Comparison of ENCODE assay signal across 18 cellular contexts in genomic region chr9:137157618-137158502, GRCh38. TPM values are rescaled to one million over a fixed set of nuclear protein-coding genes. Genes with fewer than 3 reads are reported as not detected.
DNase-seq lines count a peak whose midpoint lies in the region; ATAC-seq, FAIRE-seq and TF ChIP-seq lines count a peak whose summit lies in the region.
"Had no signal": no experiment of that assay in that cellular context is flagged by ENCODE, and none has a peak within 500 bp of the region (broad histone marks: within the 10 kb centered on the region; RNA-seq: fewer than 3 reads in every experiment).

No MANE protein-coding gene starts in this region.

- peak; percentile 13; the same call in 1 of the 2 replicates for TF ChIP-seq EP300 in K562 (IDR thresholded peaks at IDR 0.05; ENCODE audit: low read length)

- no peaks in the 10 kb centered on the region; the same call in 1 of the 2 replicates for H3K9me3 ChIP-seq in K562 (replicated peaks; ENCODE audit: control insufficient read depth, insufficient read depth, low read depth, low read length)
- H3K9me3 ChIP-seq: adrenal gland, SJSA1 had no signal

- intact Hi-C loops in K562 (cut with micrococcal nuclease) = no loop called here

- H4K20me1 ChIP-seq in K562 (replicated peaks; ENCODE audit: control insufficient read depth, insufficient read depth, low read length) = 0 out of 2 replicates have a peak, but pooled peaks cover 8% of the 10 kb centered on the region

- H3K27ac ChIP-seq in K562 (ENCODE audit: extremely low read depth, low read depth, low read length) = no peak overlapping the region; the same call in 2 of the 3 replicates
- H3K27ac ChIP-seq: adrenal gland, SJSA1 had no signal

- DNase-seq in NCI-H82 (lab: John Stamatoyannopoulos, UW) (peak; percentile 48), NCI-H82 treated with DMSO at 0.1 percent for 48 hours (lab: John Stamatoyannopoulos, UW; ENCODE audit: unreplicated experiment) (no peak), K562 (ENCODE audit: extremely low read depth in 1 of 4, low spot score in 3 of 4) (peak in 3 of 4 experiments; percentile 47 to 62 (median 54)), urothelium cell line (ENCODE audit: low spot score) (no peak), NOMO-1 (lab: John Stamatoyannopoulos, UW; ENCODE audit: unreplicated experiment in 2 of 2) (no peak)
- DNase-seq: adrenal gland, COR-L47, NCI-H1417 treated with DMSO at 0.1 percent for 48 hours, NCI-H226 had no signal

- TF ChIP-seq CTCF in K562 (IDR thresholded peaks at IDR 0.05 in 2 of 3, conservative IDR thresholded peaks at IDR 0.05 in 1 of 3; ENCODE audit: insufficient read depth in 2 of 3, low read depth in 1 of 3, low read length in 3 of 3) = no peak

- H3K36me3 ChIP-seq in K562 (ENCODE audit: control insufficient read depth, insufficient read depth, low read length) = no peaks in the 10 kb centered on the region
- H3K36me3 ChIP-seq: adrenal gland, SJSA1 had no signal

- no TSS peak for BruUV-seq in K562 (replicated peaks; lab: Mats Ljungman, UMichigan)

- CTCF ChIA-PET in K562 (lab: Yijun Ruan, JAX; ENCODE audit: low intra/inter-chr PET ratio) = no interaction called here

- peaks cover 18 to 69% of the 10 kb centered on the region in 2 experiments; a peak in 4 of 5 replicates for H3K4me1 ChIP-seq in K562 (replicated peaks in 1 of 2; ENCODE audit: control insufficient read depth in 2 of 2, insufficient read depth in 2 of 2, low read length in 2 of 2)

- TF ChIP-seq RAD21 in K562 (CRISPR knock-in tag; conservative IDR thresholded peaks at IDR 0.05 in 1 of 2, IDR thresholded peaks at IDR 0.05 in 1 of 2) = no peak

- ATAC-seq in K562 (peak; percentile 13; the same call in 2 of the 3 replicates), GM21528 (IDR thresholded peaks at IDR 0.05; ENCODE audit: low FRiP score, unreplicated experiment) (no peak)

- H3K9ac ChIP-seq in K562 (ENCODE audit: insufficient read depth in 1 of 2, low read depth in 2 of 2, low read length in 2 of 2) = peak overlapping the region in 1 of 2 experiments; percentile 57; a peak in 2 of 4 replicates

- no peak overlapping the region for H3K4me3 ChIP-seq in K562
- H3K4me3 ChIP-seq: adrenal gland, SJSA1 had no signal

- POLR2A ChIA-PET in K562 (lab: Yijun Ruan, JAX) = interaction anchor here (0.7 to 1.4 kb wide), 4 partner anchors 8 to 83 kb away, joined by 3 to 5 read pairs (median 3); partner anchors contain the start of gene TUBB4B

- FAIRE-seq in K562 (lab: Jason Lieb, UNC) = peak; percentile 85
- FAIRE-seq in urothelium cell line (lab: Jason Lieb, UNC) = peak; percentile 76
- FAIRE-seq: G401.6, islet of Langerhans, TTC549 had no signal

- 15% methylated on average over 23 of the region's 24 CpGs for WGBS in K562 (ENCODE audit: insufficient coverage, low coverage, missing lambda C conversion rate)

- no peaks in the 10 kb centered on the region for H3K9me1 ChIP-seq in K562 (ENCODE audit: control insufficient read depth, insufficient read depth, low read length)

- peak overlapping the region; percentile 58; the same call in 1 of the 2 replicates for H3K4me2 ChIP-seq in K562 (ENCODE audit: insufficient read depth, low read length)

- TF ChIP-seq POLR2A in K562 (conservative IDR thresholded peaks at IDR 0.05) = no peak

- peak overlapping the region; percentile 49 for H2AFZ ChIP-seq in K562 (ENCODE audit: low read depth, low read length)

- H3K79me2 ChIP-seq in K562 (ENCODE audit: control insufficient read depth, insufficient read depth, low read length) = no peaks in the 10 kb centered on the region

- no peaks in the 10 kb centered on the region; a peak in 1 of 5 replicates for H3K27me3 ChIP-seq in K562 (ENCODE audit: control insufficient read depth in 2 of 2, insufficient read depth in 2 of 2, low read length in 2 of 2)

- in situ Hi-C loops in K562 (cut with MboI) = no loop called here

RNA-seq across cellular contexts. Expression of gene LRRC26, which starts 12.0 kb away (rescaled TPM):
- total RNA-seq in K562 (2011; cell fraction: chromatin; rRNA removed; ENCODE audit: low replicate concordance) = not detected in 2 replicates
- not detected in 2 replicates for total RNA-seq in K562 (2011; cell fraction: nucleolus; rRNA removed)
- not detected in 2 replicates for total RNA-seq in K562 (2011; cell fraction: nucleoplasm; rRNA removed)
- total RNA-seq in K562 (2014; rRNA removed) (not detected in 2 replicates), K562 (2014; rRNA removed; fragmentation: Illumina TruSeq; extraction: Trizol) (not detected in 2 replicates), K562 (2015; rRNA removed; fragmentation: Illumina TruSeq; extraction: Trizol) (not detected in 2 replicates), K562 (2021) (not detected in 2 replicates)
- polyA plus RNA-seq in K562 (2011; rRNA removed) (not detected in 2 replicates), K562 (2014; fragmentation: Illumina TruSeq; extraction: Trizol) (not detected in 2 replicates), K562 (2014; fragmentation: Nextera tagmentation; extraction: Ambion mirVana) (not detected), K562 (2014; rRNA removed) (not detected in 2 replicates)
- polyA plus RNA-seq in K562 (2011; cell fraction: cytosol; rRNA removed) = 0.06 TPM in 1 of 2 replicates, not detected in the other
- not detected in 2 replicates for polyA plus RNA-seq in K562 (2011; cell fraction: nucleus; rRNA removed)
- not detected in 2 replicates for polyA plus RNA-seq in K562 (2012)
- not detected in 2 replicates for polyA minus RNA-seq in K562 (2011; rRNA and poly(A)+ RNA removed)
- not detected in 2 replicates for polyA minus RNA-seq in K562 (2011; cell fraction: cytosol; rRNA and poly(A)+ RNA removed)
- polyA minus RNA-seq in K562 (2011; cell fraction: nucleus; rRNA and poly(A)+ RNA removed) = not detected in 2 replicates
- total RNA-seq: A172; activated CD8-positive, alpha-beta T cell treated with anti-CD3 and anti-CD28 coated beads for 36 hours; adrenal gland; SJSA1 had no signal
- polyA plus RNA-seq: adrenal gland had no signal

RNA-seq across cellular contexts. Expression of gene TMEM210, which starts 14.0 kb away (rescaled TPM):
- total RNA-seq in K562 (2011; cell fraction: chromatin; rRNA removed; ENCODE audit: low replicate concordance) = not detected in 2 replicates
- total RNA-seq in K562 (2011; cell fraction: nucleolus; rRNA removed) = not detected in 2 replicates
- not detected in 2 replicates for total RNA-seq in K562 (2011; cell fraction: nucleoplasm; rRNA removed)
- total RNA-seq in K562 (2014; rRNA removed) = not detected in 2 replicates
- total RNA-seq in K562 (2014; rRNA removed; fragmentation: Illumina TruSeq; extraction: Trizol) = not detected in 2 replicates
- total RNA-seq in K562 (2015; rRNA removed; fragmentation: Illumina TruSeq; extraction: Trizol) = not detected in 2 replicates
- total RNA-seq in K562 (2021) = not detected in 2 replicates
- polyA plus RNA-seq in K562 (2011; rRNA removed) = not detected in 2 replicates
- not detected in 2 replicates for polyA plus RNA-seq in K562 (2011; cell fraction: cytosol; rRNA removed)
- not detected in 2 replicates for polyA plus RNA-seq in K562 (2011; cell fraction: nucleus; rRNA removed)
- polyA plus RNA-seq in K562 (2012) = not detected in 2 replicates
- polyA plus RNA-seq in K562 (2014; fragmentation: Illumina TruSeq; extraction: Trizol) = not detected in 2 replicates
- polyA plus RNA-seq in K562 (2014; fragmentation: Nextera tagmentation; extraction: Ambion mirVana) = not detected
- polyA plus RNA-seq in K562 (2014; rRNA removed) = not detected in 2 replicates
- not detected in 2 replicates for polyA minus RNA-seq in K562 (2011; rRNA and poly(A)+ RNA removed)
- not detected in 2 replicates for polyA minus RNA-seq in K562 (2011; cell fraction: cytosol; rRNA and poly(A)+ RNA removed)
- polyA minus RNA-seq in K562 (2011; cell fraction: nucleus; rRNA and poly(A)+ RNA removed) = not detected in 2 replicates
- total RNA-seq: A172; activated CD8-positive, alpha-beta T cell treated with anti-CD3 and anti-CD28 coated beads for 36 hours; activated T-helper 1 cell treated with anti-CD3 and anti-CD28 coated beads, Interleukin-12 subunit alpha, Interleukin-12 subunit beta, Interleukin-2, Interleukin-4 antibody, amounts not matched to agents 30 ng/mL and 10 ng/mL and 1 ng/mL, durations not matched to agents 14 hours and 24 hours and 36 hours; adrenal gland; neural crest cell; SJSA1 had no signal
- polyA plus RNA-seq: adrenal gland had no signal

RNA-seq across cellular contexts. Expression of gene GRIN1, which starts 18.9 kb away (rescaled TPM):
- 0.25 and 3.0 TPM in 2 replicates for total RNA-seq in K562 (2011; cell fraction: chromatin; rRNA removed; ENCODE audit: low replicate concordance)
- 0.67 and 3.3 TPM in 2 replicates for total RNA-seq in K562 (2011; cell fraction: nucleolus; rRNA removed)
- 0.53 and 1.2 TPM in 2 replicates for total RNA-seq in K562 (2011; cell fraction: nucleoplasm; rRNA removed)
- not detected in 2 replicates for total RNA-seq in K562 (2014; rRNA removed)
- total RNA-seq in K562 (2014; rRNA removed; fragmentation: Illumina TruSeq; extraction: Trizol) = not detected in 2 replicates
- total RNA-seq in K562 (2015; rRNA removed; fragmentation: Illumina TruSeq; extraction: Trizol) = not detected in 2 replicates
- total RNA-seq in K562 (2021) = 0.35 and 0.36 TPM in 2 replicates
- polyA plus RNA-seq in K562 (2011; rRNA removed) = 0.03 and 0.04 TPM in 2 replicates
- 0.04 and 0.07 TPM in 2 replicates for polyA plus RNA-seq in K562 (2011; cell fraction: cytosol; rRNA removed)
- 0.34 and 0.67 TPM in 2 replicates for polyA plus RNA-seq in K562 (2011; cell fraction: nucleus; rRNA removed)
- polyA plus RNA-seq in K562 (2012) = 0.35 and 0.38 TPM in 2 replicates
- polyA plus RNA-seq in K562 (2014; fragmentation: Illumina TruSeq; extraction: Trizol) = 0.08 TPM in 1 of 2 replicates, not detected in the other
- not detected for polyA plus RNA-seq in K562 (2014; fragmentation: Nextera tagmentation; extraction: Ambion mirVana)
- polyA plus RNA-seq in K562 (2014; rRNA removed) = 0.08 and 0.16 TPM in 2 replicates
- polyA minus RNA-seq in K562 (2011; rRNA and poly(A)+ RNA removed) = not detected in 2 replicates
- not detected in 2 replicates for polyA minus RNA-seq in K562 (2011; cell fraction: cytosol; rRNA and poly(A)+ RNA removed)
- 0.13 and 0.56 TPM in 2 replicates for polyA minus RNA-seq in K562 (2011; cell fraction: nucleus; rRNA and poly(A)+ RNA removed)
- total RNA-seq: A172; activated CD8-positive, alpha-beta T cell treated with anti-CD3 and anti-CD28 coated beads for 36 hours; SJSA1 had no signal

RNA-seq across cellular contexts. Expression of gene ANAPC2, which starts 30.5 kb away (rescaled TPM):
- 116 and 279 TPM in 2 replicates for total RNA-seq in K562 (2011; cell fraction: chromatin; rRNA removed; ENCODE audit: low replicate concordance)
- 160 and 161 TPM in 2 replicates for total RNA-seq in K562 (2011; cell fraction: nucleolus; rRNA removed)
- total RNA-seq in K562 (2011; cell fraction: nucleoplasm; rRNA removed) = 110 and 125 TPM in 2 replicates
- total RNA-seq in K562 (2014; rRNA removed) (19.8 and 23.4 TPM in 2 replicates), K562 (2014; rRNA removed; fragmentation: Illumina TruSeq; extraction: Trizol) (5.8 and 8.0 TPM in 2 replicates), K562 (2015; rRNA removed; fragmentation: Illumina TruSeq; extraction: Trizol) (16.4 and 17.5 TPM in 2 replicates), K562 (2021) (50.7 and 56.5 TPM in 2 replicates)
- polyA plus RNA-seq in K562 (2011; rRNA removed) (17.7 and 22.1 TPM in 2 replicates), K562 (2014; fragmentation: Illumina TruSeq; extraction: Trizol) (10.1 and 19.3 TPM in 2 replicates), K562 (2014; fragmentation: Nextera tagmentation; extraction: Ambion mirVana) (under 1 TPM in 1 of 2 experiments, not detected in 1; 0.11 TPM), K562 (2014; rRNA removed) (41.6 and 46.1 TPM in 2 replicates)
- polyA plus RNA-seq in K562 (2011; cell fraction: cytosol; rRNA removed) = 11.1 and 24.4 TPM in 2 replicates
- 195 and 268 TPM in 2 replicates for polyA plus RNA-seq in K562 (2011; cell fraction: nucleus; rRNA removed)
- 30.8 and 42.2 TPM in 2 replicates for polyA plus RNA-seq in K562 (2012)
- polyA minus RNA-seq in K562 (2011; rRNA and poly(A)+ RNA removed) = 10.4 and 13.3 TPM in 2 replicates
- 30.0 and 32.4 TPM in 2 replicates for polyA minus RNA-seq in K562 (2011; cell fraction: cytosol; rRNA and poly(A)+ RNA removed)
- polyA minus RNA-seq in K562 (2011; cell fraction: nucleus; rRNA and poly(A)+ RNA removed) = 61.7 and 67.4 TPM in 2 replicates

RNA-seq across cellular contexts. Expression of gene SSNA1, which starts 30.6 kb away (rescaled TPM):
- total RNA-seq in K562 (2011; cell fraction: chromatin; rRNA removed; ENCODE audit: low replicate concordance) = 2.1 and 9.0 TPM in 2 replicates
- 24.7 and 27.9 TPM in 2 replicates for total RNA-seq in K562 (2011; cell fraction: nucleolus; rRNA removed)
- 12.1 and 13.6 TPM in 2 replicates for total RNA-seq in K562 (2011; cell fraction: nucleoplasm; rRNA removed)
- total RNA-seq in K562 (2014; rRNA removed) (130 and 153 TPM in 2 replicates), K562 (2014; rRNA removed; fragmentation: Illumina TruSeq; extraction: Trizol) (8.7 and 16.8 TPM in 2 replicates), K562 (2015; rRNA removed; fragmentation: Illumina TruSeq; extraction: Trizol) (74.7 and 76.7 TPM in 2 replicates), K562 (2021) (96.4 and 106 TPM in 2 replicates)
- polyA plus RNA-seq in K562 (2011; rRNA removed) (40.5 and 43.4 TPM in 2 replicates), K562 (2014; fragmentation: Illumina TruSeq; extraction: Trizol) (57.1 and 101 TPM in 2 replicates), K562 (2014; fragmentation: Nextera tagmentation; extraction: Ambion mirVana) (10 to 100 TPM in 1 of 2 experiments, 1 to 10 TPM in 1; 1.9 to 11.8 TPM), K562 (2014; rRNA removed) (114 and 137 TPM in 2 replicates)
- polyA plus RNA-seq in K562 (2011; cell fraction: cytosol; rRNA removed) = 64.1 and 151 TPM in 2 replicates
- 31.5 and 49.3 TPM in 2 replicates for polyA plus RNA-seq in K562 (2011; cell fraction: nucleus; rRNA removed)
- polyA plus RNA-seq in K562 (2012) = 94.8 and 97.7 TPM in 2 replicates
- 5.8 and 11.0 TPM in 2 replicates for polyA minus RNA-seq in K562 (2011; rRNA and poly(A)+ RNA removed)
- polyA minus RNA-seq in K562 (2011; cell fraction: cytosol; rRNA and poly(A)+ RNA removed) = 18.9 and 27.1 TPM in 2 replicates
- polyA minus RNA-seq in K562 (2011; cell fraction: nucleus; rRNA and poly(A)+ RNA removed) = 7.0 and 10.3 TPM in 2 replicates

Comparison
In these comparisons a context has a peak if more than half of its experiments do, and no peak if none do; other contexts are left out.
1. DNase-seq: peak in NCI-H82 (single experiment) and K562 (3 of 4); none in NCI-H82 treated with DMSO at 0.1 percent for 48 hours (single experiment), urothelium cell line (single experiment) and NOMO-1 (0 of 2).